Comparison of ENCODE assay signal across 2 cellular contexts in the genomic region with DNA sequence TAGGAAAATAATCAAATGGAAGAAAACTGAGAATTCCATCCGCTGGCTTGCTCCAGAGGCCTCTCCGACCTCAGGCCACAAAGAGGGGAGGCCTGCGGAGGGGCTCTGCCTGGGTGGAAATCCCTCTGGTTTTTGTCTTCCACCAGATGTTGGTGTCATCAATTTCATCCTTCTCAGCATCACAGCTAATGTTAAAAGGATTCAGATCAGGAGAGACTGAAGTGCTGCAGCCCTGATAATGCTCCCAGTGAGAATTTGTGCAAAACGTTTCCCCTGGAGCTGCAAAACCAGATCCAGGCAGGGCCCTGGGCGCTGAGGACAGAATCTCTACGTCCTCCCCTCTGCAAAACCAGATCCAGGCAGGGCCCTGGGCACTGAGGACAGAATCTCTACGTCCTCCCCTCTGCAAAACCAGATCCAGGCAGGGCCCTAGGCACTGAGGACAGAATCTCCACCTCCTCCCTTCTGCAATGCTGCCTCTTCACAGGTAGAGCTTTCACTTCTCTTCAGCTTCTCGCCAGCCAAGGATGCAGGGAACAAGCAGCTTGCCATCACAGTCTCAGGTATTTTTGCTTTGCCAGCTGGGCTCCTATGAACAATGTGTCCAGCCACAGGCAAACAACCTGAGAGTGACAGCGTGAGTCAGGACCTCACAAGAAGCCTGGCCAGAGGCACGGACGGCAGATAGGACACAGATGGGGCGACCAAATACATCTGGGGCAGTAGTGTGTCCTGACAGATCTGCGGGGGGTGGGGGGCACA.
A peak's percentile ranks its signal among the peaks of the same experiment; 100 is the strongest.
TF ChIP-seq lines count a peak whose summit lies in the region.

No MANE protein-coding gene starts in this region.

TF ChIP-seq in SK-N-SH, 30 proteins besides CTCF, POLR2A, EP300 and RAD21 (continued from another document):
- TF ChIP-seq, protein P1, sequence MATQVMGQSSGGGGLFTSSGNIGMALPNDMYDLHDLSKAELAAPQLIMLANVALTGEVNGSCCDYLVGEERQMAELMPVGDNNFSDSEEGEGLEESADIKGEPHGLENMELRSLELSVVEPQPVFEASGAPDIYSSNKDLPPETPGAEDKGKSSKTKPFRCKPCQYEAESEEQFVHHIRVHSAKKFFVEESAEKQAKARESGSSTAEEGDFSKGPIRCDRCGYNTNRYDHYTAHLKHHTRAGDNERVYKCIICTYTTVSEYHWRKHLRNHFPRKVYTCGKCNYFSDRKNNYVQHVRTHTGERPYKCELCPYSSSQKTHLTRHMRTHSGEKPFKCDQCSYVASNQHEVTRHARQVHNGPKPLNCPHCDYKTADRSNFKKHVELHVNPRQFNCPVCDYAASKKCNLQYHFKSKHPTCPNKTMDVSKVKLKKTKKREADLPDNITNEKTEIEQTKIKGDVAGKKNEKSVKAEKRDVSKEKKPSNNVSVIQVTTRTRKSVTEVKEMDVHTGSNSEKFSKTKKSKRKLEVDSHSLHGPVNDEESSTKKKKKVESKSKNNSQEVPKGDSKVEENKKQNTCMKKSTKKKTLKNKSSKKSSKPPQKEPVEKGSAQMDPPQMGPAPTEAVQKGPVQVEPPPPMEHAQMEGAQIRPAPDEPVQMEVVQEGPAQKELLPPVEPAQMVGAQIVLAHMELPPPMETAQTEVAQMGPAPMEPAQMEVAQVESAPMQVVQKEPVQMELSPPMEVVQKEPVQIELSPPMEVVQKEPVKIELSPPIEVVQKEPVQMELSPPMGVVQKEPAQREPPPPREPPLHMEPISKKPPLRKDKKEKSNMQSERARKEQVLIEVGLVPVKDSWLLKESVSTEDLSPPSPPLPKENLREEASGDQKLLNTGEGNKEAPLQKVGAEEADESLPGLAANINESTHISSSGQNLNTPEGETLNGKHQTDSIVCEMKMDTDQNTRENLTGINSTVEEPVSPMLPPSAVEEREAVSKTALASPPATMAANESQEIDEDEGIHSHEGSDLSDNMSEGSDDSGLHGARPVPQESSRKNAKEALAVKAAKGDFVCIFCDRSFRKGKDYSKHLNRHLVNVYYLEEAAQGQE (IDR thresholded peaks at IDR 0.05; ENCODE audit: low read depth, low read length), result no peak
- TF ChIP-seq FOXJ3 (CRISPR knock-in tag; IDR thresholded peaks at IDR 0.05) (peak; percentile 56), SMC3 (IDR thresholded peaks at IDR 0.05; ENCODE audit: low read depth, low read length) (0 out of 2 replicates have a peak, but pooled peaks have one; percentile 2), GATA2 (CRISPR knock-in tag; IDR thresholded peaks at IDR 0.05) (peak; percentile 42)

TF ChIP-seq in SK-N-SH treated with all-trans-retinoic acid at 6 μM for 48 hours, 23 proteins besides CTCF, POLR2A, EP300 and RAD21 (continued from another document):
- TF ChIP-seq, protein P2, sequence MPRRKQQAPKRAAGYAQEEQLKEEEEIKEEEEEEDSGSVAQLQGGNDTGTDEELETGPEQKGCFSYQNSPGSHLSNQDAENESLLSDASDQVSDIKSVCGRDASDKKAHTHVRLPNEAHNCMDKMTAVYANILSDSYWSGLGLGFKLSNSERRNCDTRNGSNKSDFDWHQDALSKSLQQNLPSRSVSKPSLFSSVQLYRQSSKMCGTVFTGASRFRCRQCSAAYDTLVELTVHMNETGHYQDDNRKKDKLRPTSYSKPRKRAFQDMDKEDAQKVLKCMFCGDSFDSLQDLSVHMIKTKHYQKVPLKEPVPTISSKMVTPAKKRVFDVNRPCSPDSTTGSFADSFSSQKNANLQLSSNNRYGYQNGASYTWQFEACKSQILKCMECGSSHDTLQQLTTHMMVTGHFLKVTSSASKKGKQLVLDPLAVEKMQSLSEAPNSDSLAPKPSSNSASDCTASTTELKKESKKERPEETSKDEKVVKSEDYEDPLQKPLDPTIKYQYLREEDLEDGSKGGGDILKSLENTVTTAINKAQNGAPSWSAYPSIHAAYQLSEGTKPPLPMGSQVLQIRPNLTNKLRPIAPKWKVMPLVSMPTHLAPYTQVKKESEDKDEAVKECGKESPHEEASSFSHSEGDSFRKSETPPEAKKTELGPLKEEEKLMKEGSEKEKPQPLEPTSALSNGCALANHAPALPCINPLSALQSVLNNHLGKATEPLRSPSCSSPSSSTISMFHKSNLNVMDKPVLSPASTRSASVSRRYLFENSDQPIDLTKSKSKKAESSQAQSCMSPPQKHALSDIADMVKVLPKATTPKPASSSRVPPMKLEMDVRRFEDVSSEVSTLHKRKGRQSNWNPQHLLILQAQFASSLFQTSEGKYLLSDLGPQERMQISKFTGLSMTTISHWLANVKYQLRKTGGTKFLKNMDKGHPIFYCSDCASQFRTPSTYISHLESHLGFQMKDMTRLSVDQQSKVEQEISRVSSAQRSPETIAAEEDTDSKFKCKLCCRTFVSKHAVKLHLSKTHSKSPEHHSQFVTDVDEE (CRISPR knock-in tag; IDR thresholded peaks at IDR 0.05), result no peak
- TF ChIP-seq ZC3H10 (CRISPR knock-in tag; IDR thresholded peaks at IDR 0.05) (no peak), ZFP3 (CRISPR knock-in tag; IDR thresholded peaks at IDR 0.05) (no peak), ARNTL (CRISPR knock-in tag; IDR thresholded peaks at IDR 0.05; ENCODE audit: borderline replicate concordance, low read depth) (no peak), PPARA (CRISPR knock-in tag; IDR thresholded peaks at IDR 0.05; ENCODE audit: borderline replicate concordance) (no peak), ZNF70 (CRISPR knock-in tag; IDR thresholded peaks at IDR 0.05) (no peak), RARB (CRISPR knock-in tag; IDR thresholded peaks at IDR 0.05) (no peak)
- TF ChIP-seq, protein P3, sequence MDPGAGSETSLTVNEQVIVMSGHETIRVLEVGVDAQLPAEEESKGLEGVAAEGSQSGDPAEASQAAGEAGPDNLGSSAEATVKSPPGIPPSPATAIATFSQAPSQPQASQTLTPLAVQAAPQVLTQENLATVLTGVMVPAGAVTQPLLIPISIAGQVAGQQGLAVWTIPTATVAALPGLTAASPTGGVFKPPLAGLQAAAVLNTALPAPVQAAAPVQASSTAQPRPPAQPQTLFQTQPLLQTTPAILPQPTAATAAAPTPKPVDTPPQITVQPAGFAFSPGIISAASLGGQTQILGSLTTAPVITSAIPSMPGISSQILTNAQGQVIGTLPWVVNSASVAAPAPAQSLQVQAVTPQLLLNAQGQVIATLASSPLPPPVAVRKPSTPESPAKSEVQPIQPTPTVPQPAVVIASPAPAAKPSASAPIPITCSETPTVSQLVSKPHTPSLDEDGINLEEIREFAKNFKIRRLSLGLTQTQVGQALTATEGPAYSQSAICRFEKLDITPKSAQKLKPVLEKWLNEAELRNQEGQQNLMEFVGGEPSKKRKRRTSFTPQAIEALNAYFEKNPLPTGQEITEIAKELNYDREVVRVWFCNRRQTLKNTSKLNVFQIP (CRISPR knock-in tag; IDR thresholded peaks at IDR 0.05; ENCODE audit: borderline replicate concordance, low read depth), result no peak
TF ChIP-seq in SK-N-SH treated with all-trans-retinoic acid at 6 μM for 48 hours: peak in this region for 0.
